2 cellular contexts compared by ENCODE assay signal in the genomic region with DNA sequence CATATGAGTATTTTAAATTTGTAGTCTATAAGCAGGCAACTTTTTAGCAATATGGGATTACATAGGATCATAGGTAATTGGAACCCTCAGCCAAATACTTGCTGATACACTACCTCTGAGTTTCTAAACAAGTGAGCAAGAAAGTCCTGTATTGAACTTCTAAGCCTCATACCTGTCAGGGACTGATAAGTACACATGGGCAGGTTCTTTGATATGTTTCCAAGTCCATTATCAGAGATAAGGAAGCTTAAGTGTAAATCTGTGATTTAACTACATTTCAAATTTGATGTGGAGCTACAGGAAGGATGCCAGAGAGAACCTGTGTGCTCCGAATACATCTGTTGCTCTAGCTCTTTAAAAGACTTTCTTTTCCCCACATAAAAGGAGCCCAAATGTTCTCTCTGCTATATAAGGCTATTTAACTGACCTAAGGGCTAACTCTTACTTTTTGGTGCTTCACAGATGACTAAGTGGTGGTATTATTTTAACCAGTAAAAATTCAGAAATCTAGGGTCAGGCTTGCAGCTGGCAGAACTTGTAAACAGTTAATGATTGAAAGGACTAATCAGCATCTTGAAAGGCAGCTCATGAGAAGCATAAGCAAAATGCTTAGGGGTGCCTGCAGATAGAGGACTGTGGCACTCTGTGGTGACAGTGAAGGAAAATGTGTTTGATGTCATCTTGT.
TF ChIP-seq lines count a peak whose summit lies in the region.

No MANE protein-coding gene starts in this region.

TF ChIP-seq in IMR-90, 13 proteins besides CTCF, POLR2A, EP300 and RAD21:
- TF ChIP-seq MAZ (IDR thresholded peaks at IDR 0.05; ENCODE audit: borderline replicate concordance, low read depth, low read length) (no peak), CHD1 (IDR thresholded peaks at IDR 0.05; ENCODE audit: low read depth, low read length) (no peak), BHLHE40 (IDR thresholded peaks at IDR 0.05; ENCODE audit: low read depth, low read length) (no peak), MAFK (IDR thresholded peaks at IDR 0.05; ENCODE audit: low read depth, low read length) (0 out of 2 replicates have a peak, but pooled peaks have one; percentile 4), RCOR1 (IDR thresholded peaks at IDR 0.05; ENCODE audit: insufficient replicate concordance, low read length) (no peak), MXI1 (IDR thresholded peaks at IDR 0.05; ENCODE audit: borderline replicate concordance, low read depth, low read length) (no peak)

TF ChIP-seq in GM12891, 5 proteins besides CTCF, POLR2A, EP300 and RAD21:
- TF ChIP-seq POLR2AphosphoS5 (IDR thresholded peaks at IDR 0.05; ENCODE audit: low read depth, low read length) (no peak), PAX5 (IDR thresholded peaks at IDR 0.05; ENCODE audit: insufficient read depth, low read length, severe bottlenecking) (no peak), SPI1 (IDR thresholded peaks at IDR 0.05; ENCODE audit: low read depth, low read length) (no peak), TAF1 (IDR thresholded peaks at IDR 0.05; ENCODE audit: low read depth, low read length) (no peak), POU2F2 (IDR thresholded peaks at IDR 0.05; ENCODE audit: low read depth, low read length) (no peak)
TF ChIP-seq in GM12891: peak in this region for 0.
